ENCODE assay signal across 1 cellular context in the genomic region with DNA sequence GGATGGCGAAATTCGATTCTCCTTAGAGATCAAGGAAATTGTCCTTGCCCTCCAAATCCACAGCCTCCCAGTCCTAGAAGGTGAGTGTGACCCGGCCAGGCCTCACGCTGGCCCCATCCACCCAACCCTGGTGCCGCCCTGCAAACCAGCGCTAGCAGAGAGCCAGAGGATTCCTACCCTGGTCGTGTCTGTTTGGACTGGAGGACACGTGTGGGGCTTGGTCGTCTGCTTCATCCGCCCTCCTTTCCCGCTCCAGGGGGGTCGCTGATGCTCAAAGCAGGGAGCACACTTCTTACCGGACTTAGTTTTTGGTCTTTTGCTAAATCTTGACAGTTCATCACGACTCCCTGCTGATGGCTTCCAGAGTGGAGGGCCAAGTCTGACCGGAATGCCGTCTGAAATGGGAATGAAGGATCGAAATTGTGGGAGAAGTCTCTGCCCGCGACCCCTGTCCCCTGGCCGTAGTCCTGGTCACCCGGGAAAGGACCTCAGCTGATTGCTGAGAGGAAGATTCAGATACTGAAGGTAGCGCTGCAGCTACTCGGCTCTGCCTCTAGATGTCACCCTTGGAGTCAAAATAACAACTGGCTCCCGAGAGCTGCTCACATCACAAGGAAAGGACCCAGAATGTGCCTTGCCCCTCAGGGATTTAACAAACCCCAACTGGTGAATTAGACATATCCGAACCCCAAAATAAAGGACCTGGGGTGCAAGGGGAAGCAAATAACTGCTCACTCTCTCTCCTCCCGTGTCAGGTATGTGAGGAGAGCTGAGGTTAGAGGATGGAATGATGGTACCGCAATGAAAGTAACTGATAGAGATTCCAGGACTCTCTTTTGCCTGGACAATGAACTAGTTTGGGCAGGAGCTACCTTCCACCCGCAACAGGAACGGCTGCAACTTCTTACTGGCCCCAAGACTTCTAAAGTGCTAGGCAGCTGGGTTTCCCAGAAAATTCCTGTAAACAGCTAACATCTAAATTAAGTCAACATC.
TF ChIP-seq lines count a peak whose summit lies in the region.

No MANE protein-coding gene starts in this region.

TF ChIP-seq in H1, 55 proteins besides CTCF, POLR2A, EP300 and RAD21:
- no peak for TF ChIP-seq ASH2L (IDR thresholded peaks at IDR 0.05; ENCODE audit: low read length)
- TF ChIP-seq E2F6 (IDR thresholded peaks at IDR 0.05), result peak; percentile 69; the same call in 1 of the 2 replicates
- 0 out of 2 replicates have a peak, but pooled peaks have one; percentile 22 for TF ChIP-seq ATF3 (IDR thresholded peaks at IDR 0.05; ENCODE audit: insufficient read depth, low read depth, low read length)
- no peak for TF ChIP-seq EGR1 (IDR thresholded peaks at IDR 0.05; ENCODE audit: borderline replicate concordance, low read depth, low read length)
- TF ChIP-seq KDM4A (IDR thresholded peaks at IDR 0.05; ENCODE audit: low read depth, low read length, severe bottlenecking), result no peak
- TF ChIP-seq, protein P1, sequence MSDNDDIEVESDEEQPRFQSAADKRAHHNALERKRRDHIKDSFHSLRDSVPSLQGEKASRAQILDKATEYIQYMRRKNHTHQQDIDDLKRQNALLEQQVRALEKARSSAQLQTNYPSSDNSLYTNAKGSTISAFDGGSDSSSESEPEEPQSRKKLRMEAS (IDR thresholded peaks at IDR 0.05), result 0 out of 2 replicates have a peak, but pooled peaks have one; percentile 21
TF ChIP-seq in H1: peak in this region for 3.
